In the genomic region with DNA sequence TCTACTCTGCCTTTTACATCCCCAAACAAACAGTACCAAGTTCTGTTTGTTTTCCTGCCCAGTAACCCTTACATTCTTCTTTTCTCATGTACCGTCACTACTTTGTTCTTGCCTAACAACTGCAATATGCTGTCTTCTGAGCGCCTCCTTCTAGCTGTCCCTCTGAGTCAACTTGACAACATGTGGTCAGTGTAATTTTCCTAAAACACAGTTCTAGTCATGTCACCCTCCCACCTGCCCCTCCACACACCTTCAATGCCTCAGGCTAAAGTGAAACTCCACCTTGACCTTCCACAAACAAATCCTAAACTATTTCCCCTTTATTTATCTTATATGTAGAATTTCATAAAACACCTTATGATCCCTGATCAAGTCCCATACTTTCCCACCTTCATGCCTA, we compare ENCODE assay signal across 10 cellular contexts. TPM values are rescaled to one million over a fixed set of nuclear protein-coding genes. Genes with fewer than 3 reads are reported as not detected.
DNase-seq lines count a peak whose midpoint lies in the region; ATAC-seq and TF ChIP-seq lines count a peak whose summit lies in the region.
"Had no signal": no experiment of that assay in that cellular context is flagged by ENCODE, and none has a peak within 500 bp of the region (broad histone marks: within the 10 kb centered on the region; RNA-seq: fewer than 3 reads in every experiment).

No MANE protein-coding gene starts in this region.

- H3F3A ChIP-seq in PC-3 (ENCODE audit: low read length, unreplicated experiment) = no peaks in the 10 kb centered on the region

- intact Hi-C loops in PC-3 (cut with micrococcal nuclease) = no loop called here

- no peak overlapping the region for H3K4me3 Mint-ChIP-seq in T-helper 2 cell treated with Interferon-gamma antibody and Interleukin-4, amounts not matched to agents 5 μg/mL and 100 μg/mL, for 36 hours
- H3K4me3 Mint-ChIP-seq: CD4-positive, alpha-beta T cell had no signal

- H3K9me3 ChIP-seq in PC-3 (ENCODE audit: low read length) = no peaks in the 10 kb centered on the region

- peaks cover 2% of the 10 kb centered on the region for H3K4me1 Mint-ChIP-seq in T-helper 2 cell treated with Interferon-gamma antibody and Interleukin-4, amounts not matched to agents 5 μg/mL and 100 μg/mL, for 36 hours (ENCODE audit: low read depth)

- CTCF ChIA-PET in PC-3 (lab: Charles Lee) = no interaction called here

- peak; percentile 34 for DNase-seq in GM13977 (ENCODE audit: low spot score)
- peak; percentile 15 for DNase-seq in PC-3
- DNase-seq in T-helper 2 cell treated with Interferon-gamma antibody and Interleukin-4, amounts not matched to agents 5 μg/mL and 100 μg/mL, for 36 hours (ENCODE audit: low spot score) = no peak
- no peak for DNase-seq in activated CD4-positive, alpha-beta T cell treated with anti-CD3 and anti-CD28 coated beads, Interleukin-2, amount 50 U/mL, for 4 hours
- no peak for DNase-seq in activated effector memory CD4-positive, alpha-beta T cell treated with Interleukin-2 at 50 U/mL for 16 hours
- no peak for DNase-seq in NCI-H2107 treated with DMSO at 0.1 percent for 48 hours (lab: John Stamatoyannopoulos, UW; ENCODE audit: unreplicated experiment)
- DNase-seq: KG1 had no signal

- no peaks in the 10 kb centered on the region for H3K4me1 ChIP-seq in PC-3 (ENCODE audit: insufficient read depth, low read length)

- no TSS peak for BruUV-seq in PC-3 (replicated peaks; lab: Mats Ljungman, UMichigan)

- H3K9me2 ChIP-seq in PC-3 (replicated peaks; ENCODE audit: low read length) = no peaks in the 10 kb centered on the region

- peak; percentile 64 for ATAC-seq in GM19395 (IDR thresholded peaks at IDR 0.05; ENCODE audit: unreplicated experiment)
- ATAC-seq in HG02884 (IDR thresholded peaks at IDR 0.05; ENCODE audit: unreplicated experiment) = peak; percentile 82
- ATAC-seq in PC-3 = no peak

- in situ Hi-C loops in GM13977 (cut with MboI; ENCODE audit: low pct_unique_long_range_greater_than_20kb, low sequenced_read_pairs, unreplicated experiment) = no loop called here

- no peak overlapping the region for H3K4me2 ChIP-seq in PC-3 (ENCODE audit: low read length)

- POLR2A ChIA-PET in PC-3 (lab: Charles Lee; ENCODE audit: unreplicated experiment) = no interaction called here

- H3K27me3 ChIP-seq in PC-3 (ENCODE audit: low read length) = no peaks in the 10 kb centered on the region

- H3K9ac ChIP-seq in PC-3 (ENCODE audit: low read length) = no peak overlapping the region

- H3K36me3 ChIP-seq in PC-3 (ENCODE audit: low read depth, low read length) = no peaks in the 10 kb centered on the region

- H2AFZ ChIP-seq in PC-3 (ENCODE audit: low read length) = no peak overlapping the region

- H3K27ac Mint-ChIP-seq in T-helper 2 cell treated with Interferon-gamma antibody and Interleukin-4, amounts not matched to agents 5 μg/mL and 100 μg/mL, for 36 hours = no peak overlapping the region
- H3K27ac Mint-ChIP-seq: CD4-positive, alpha-beta T cell had no signal

- no peaks in the 10 kb centered on the region for H4K20me1 ChIP-seq in PC-3 (ENCODE audit: low read length)

- H3K36me3 Mint-ChIP-seq in T-helper 2 cell treated with Interferon-gamma antibody and Interleukin-4, amounts not matched to agents 5 μg/mL and 100 μg/mL, for 36 hours (ENCODE audit: low read depth) = no peaks in the 10 kb centered on the region

- H3K27ac ChIP-seq in PC-3 (ENCODE audit: low read length) = no peak overlapping the region

- no peaks in the 10 kb centered on the region for H3K79me2 ChIP-seq in PC-3 (ENCODE audit: low read length)

- no peak overlapping the region for H3K4me3 ChIP-seq in PC-3 (ENCODE audit: low read length)

- no peak for TF ChIP-seq CTCF in GM13977 (IDR thresholded peaks at IDR 0.05; ENCODE audit: extremely low read depth, insufficient read depth, missing control alignments)
- no peak for TF ChIP-seq CTCF in PC-3 (conservative IDR thresholded peaks at IDR 0.05; ENCODE audit: low read depth, low read length)

- no peaks in the 10 kb centered on the region for H3K9me3 Mint-ChIP-seq in T-helper 2 cell treated with Interferon-gamma antibody and Interleukin-4, amounts not matched to agents 5 μg/mL and 100 μg/mL, for 36 hours
- H3K9me3 Mint-ChIP-seq: CD4-positive, alpha-beta T cell had no signal

- peaks cover 10% of the 10 kb centered on the region for H3K27me3 Mint-ChIP-seq in T-helper 2 cell treated with Interferon-gamma antibody and Interleukin-4, amounts not matched to agents 5 μg/mL and 100 μg/mL, for 36 hours (ENCODE audit: low read depth)

RNA-seq across cellular contexts. Expression of a gene that starts 18.0 kb away (rescaled TPM):
- total RNA-seq in PC-3 (2014; rRNA removed) = not detected in 2 replicates

Comparison
In these comparisons a context has a peak if more than half of its experiments do, and no peak if none do; other contexts are left out.
1. DNase-seq: peak in GM13977 (single experiment) and PC-3 (single experiment); none in T-helper 2 cell treated with Interferon-gamma antibody and Interleukin-4, amounts not matched to agents 5 μg/mL and 100 μg/mL, for 36 hours (single experiment), activated CD4-positive, alpha-beta T cell treated with anti-CD3 and anti-CD28 coated beads, Interleukin-2, amount 50 U/mL, for 4 hours (0 of 2), activated effector memory CD4-positive, alpha-beta T cell treated with Interleukin-2 at 50 U/mL for 16 hours (single experiment) and NCI-H2107 treated with DMSO at 0.1 percent for 48 hours (single experiment).